17 cellular contexts compared by ENCODE assay signal in the genomic region with DNA sequence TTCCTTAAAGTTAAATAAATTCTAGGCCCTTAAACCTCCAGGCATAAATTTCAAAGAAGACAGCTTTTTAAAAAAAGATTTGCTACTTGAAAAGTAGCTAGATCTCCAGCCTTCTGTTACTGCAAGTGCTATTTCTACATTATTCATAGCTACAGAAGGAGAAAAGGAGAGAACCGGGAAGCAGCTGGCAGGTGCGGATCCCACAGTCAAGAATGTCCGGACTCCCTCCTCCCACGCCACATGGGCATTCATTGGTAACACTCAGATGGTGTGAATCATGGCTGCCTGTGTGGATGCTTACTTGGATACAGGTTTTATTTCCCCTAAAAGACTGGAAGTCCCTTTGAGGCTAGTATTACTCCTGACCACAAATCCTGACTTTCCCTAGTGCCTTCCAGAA. TPM values are rescaled to one million over a fixed set of nuclear protein-coding genes. Genes with fewer than 3 reads are reported as not detected.
A peak's percentile ranks its signal among the peaks of the same experiment; 100 is the strongest.
DNase-seq lines count a peak whose midpoint lies in the region; ATAC-seq, FAIRE-seq and TF ChIP-seq lines count a peak whose summit lies in the region.
"Had no signal": no experiment of that assay in that cellular context is flagged by ENCODE, and none has a peak within 500 bp of the region (broad histone marks: within the 10 kb centered on the region; RNA-seq: fewer than 3 reads in every experiment).

No MANE protein-coding gene starts in this region.

- no peak for TF ChIP-seq POLR2A in H1 (IDR thresholded peaks at IDR 0.05; ENCODE audit: control extremely low read depth in 1 of 2, low read depth in 2 of 2, low read length in 2 of 2)

- H3K4me3 ChIP-seq in OCI-LY7 (ENCODE audit: low read depth, low read length, poor library complexity, severe bottlenecking) (no peak overlapping the region), H1 (ENCODE audit: extremely low read depth in 1 of 4, insufficient read depth in 2 of 4, low read depth in 3 of 4, low read length in 4 of 4) (no peak overlapping the region), neutrophil (ENCODE audit: low read depth in 1 of 2, low read length in 1 of 2) (no peak overlapping the region)
- H3K4me3 ChIP-seq: coronary artery, GM12878 had no signal

- no peak for FAIRE-seq in H1 (lab: Jason Lieb, UNC)
- no peak for FAIRE-seq in urothelium cell line (lab: Jason Lieb, UNC)
- FAIRE-seq: GM12878 had no signal

- H3K4me2 ChIP-seq in OCI-LY7 (ENCODE audit: low read length) (no peak overlapping the region), H1 (ENCODE audit: insufficient read depth in 1 of 2, low read depth in 2 of 2, low read length in 2 of 2) (no peak overlapping the region)

- no peak overlapping the region for H2BK20ac ChIP-seq in H1 (ENCODE audit: low read length)

- H3K79me2 ChIP-seq in OCI-LY7 (ENCODE audit: insufficient read depth, low read depth, low read length) = peaks cover 4% of the 10 kb centered on the region; the same call in 1 of the 2 replicates
- H3K79me2 ChIP-seq in H1 (ENCODE audit: control insufficient read depth in 1 of 2, insufficient read depth in 2 of 2, low read length in 2 of 2) = no peaks in the 10 kb centered on the region

- peaks cover 79% of the 10 kb centered on the region for H3K36me3 Mint-ChIP-seq in nephron progenitor cell (ENCODE audit: low read depth)

- intact Hi-C loops in OCI-LY7 (cut with micrococcal nuclease; ENCODE audit: unreplicated experiment) = no loop called here

- H3K9me3 ChIP-seq in OCI-LY7 (ENCODE audit: low read length) = peaks cover 3% of the 10 kb centered on the region; the same call in 1 of the 2 replicates
- no peaks in the 10 kb centered on the region for H3K9me3 ChIP-seq in H1 (ENCODE audit: insufficient read depth in 2 of 2, low read depth in 1 of 2, low read length in 1 of 2)
- H3K9me3 ChIP-seq in neutrophil = no peaks in the 10 kb centered on the region

- H4K91ac ChIP-seq in H1 (replicated peaks; ENCODE audit: insufficient read length, low read length) = no peak overlapping the region

- WGBS in H1 (ENCODE audit: extremely low coverage in 1 of 2, insufficient coverage in 1 of 2, insufficient read length in 1 of 2, insufficient replicate concordance in 2 of 2, low coverage in 1 of 2, low lambda C conversion rate in 2 of 2, missing lambda C conversion rate in 1 of 2), 2 experiments = 82% methylated on average over 4 of the region's 4 CpGs; no CpG with 5 or more reads in 1 of the 2 experiments

- POLR2A ChIA-PET in OCI-LY7 (lab: Charles Lee) (no interaction called here), H1 (lab: Charles Lee; ENCODE audit: partially characterized antibody) (interaction anchor here (0.6 to 1.4 kb wide), 2 partner anchors 57 to 60 kb away, joined by 3 read pairs; no protein-coding TSS in a partner anchor)

- H3K4me1 Mint-ChIP-seq in nephron progenitor cell = no peaks in the 10 kb centered on the region

- no peak overlapping the region for H2BK15ac ChIP-seq in H1 (ENCODE audit: low read length)

- H3K18ac ChIP-seq in H1 (ENCODE audit: extremely low read depth, low read length) = no peak overlapping the region

- H3K27ac ChIP-seq in OCI-LY7 (ENCODE audit: low read depth, low read length, poor library complexity, severe bottlenecking) = peak overlapping the region; percentile 24
- no peak overlapping the region for H3K27ac ChIP-seq in H1 (ENCODE audit: low read depth, low read length)
- H3K27ac ChIP-seq in neutrophil = peak overlapping the region; percentile 50
- H3K27ac ChIP-seq: coronary artery had no signal

- TF ChIP-seq EP300 in H1 (IDR thresholded peaks at IDR 0.05; ENCODE audit: borderline replicate concordance in 1 of 2, low read depth in 2 of 2, low read length in 2 of 2) = no peak

- H3K36me3 ChIP-seq in OCI-LY7 (ENCODE audit: insufficient read depth, low read length) (peaks cover 53% of the 10 kb centered on the region), H1 (ENCODE audit: control insufficient read depth in 2 of 4, insufficient read depth in 4 of 4, low read length in 3 of 4) (peaks cover 10 to 33% (median 23%) of the 10 kb centered on the region in 4 experiments), neutrophil (peaks cover 71% of the 10 kb centered on the region)

- no peak overlapping the region for H3K23ac ChIP-seq in H1 (ENCODE audit: insufficient read length)

- TF ChIP-seq CTCF in OCI-LY7 (conservative IDR thresholded peaks at IDR 0.05; ENCODE audit: low read length) (0 out of 2 replicates have a peak, but pooled peaks have one; percentile 10), H1 (IDR thresholded peaks at IDR 0.05; ENCODE audit: control extremely low read depth in 1 of 3, insufficient read depth in 1 of 3, low read depth in 1 of 3, low read length in 3 of 3) (no peak), neutrophil (IDR thresholded peaks at IDR 0.05) (no peak), nephron progenitor cell (IDR thresholded peaks at IDR 0.05) (no peak)

- ATAC-seq in HG03460 (IDR thresholded peaks at IDR 0.05; ENCODE audit: unreplicated experiment) = no peak
- ATAC-seq: esophagus mucosa, T-cell had no signal

- TF ChIP-seq RAD21 in H1 (IDR thresholded peaks at IDR 0.05 in 1 of 2, conservative IDR thresholded peaks at IDR 0.05 in 1 of 2; ENCODE audit: low read depth in 2 of 2, low read length in 2 of 2) = no peak

- H4K20me1 ChIP-seq in OCI-LY7 (ENCODE audit: insufficient read depth, low read length) (no peaks in the 10 kb centered on the region), H1 (replicated peaks in 1 of 2; ENCODE audit: control insufficient read depth in 1 of 2, insufficient read depth in 2 of 2, low read length in 2 of 2) (peaks cover 0 to 2% of the 10 kb centered on the region in 2 experiments)

- H3K27me3 Mint-ChIP-seq in nephron progenitor cell (ENCODE audit: low read depth, poor library complexity) = no peaks in the 10 kb centered on the region
- H3K27me3 Mint-ChIP-seq: activated B cell treated with CpG ODN at 0.5 μM for 24 hours; activated naive CD8-positive, alpha-beta T cell; T-cell had no signal

- no peak overlapping the region for H3K27ac Mint-ChIP-seq in nephron progenitor cell
- H3K27ac Mint-ChIP-seq: activated B cell treated with CpG ODN at 0.5 μM for 24 hours; activated naive CD8-positive, alpha-beta T cell had no signal

- BruUV-seq in OCI-LY7 (replicated peaks; lab: Mats Ljungman, UMichigan) = no TSS peak

- no peak overlapping the region for H3K4me3 Mint-ChIP-seq in nephron progenitor cell
- H3K4me3 Mint-ChIP-seq: activated B cell treated with CpG ODN at 0.5 μM for 24 hours; activated naive CD8-positive, alpha-beta T cell; T-cell had no signal

- H2BK120ac ChIP-seq in H1 (replicated peaks; ENCODE audit: low read depth, low read length) = no peak overlapping the region

- H4K8ac ChIP-seq in H1 (ENCODE audit: extremely low read depth, insufficient read depth, low read length) = no peak overlapping the region

- no peak overlapping the region for H3K14ac ChIP-seq in H1 (ENCODE audit: insufficient read length)

- H2BK5ac ChIP-seq in H1 (ENCODE audit: low read depth, low read length) = no peak overlapping the region

- CTCF ChIA-PET in OCI-LY7 (lab: Charles Lee; ENCODE audit: unreplicated experiment) (interaction anchor here (1.4 kb wide), 1 partner anchor 13 kb away, joined by 4 read pairs; no protein-coding TSS in a partner anchor), H1 (lab: Charles Lee; ENCODE audit: partially characterized antibody) (interaction anchor here (0.6 to 3.5 kb wide), 15 partner anchors 8 to 165 kb away, joined by 3 to 22 read pairs (median 3); no protein-coding TSS in a partner anchor)

- H3K9me3 Mint-ChIP-seq in nephron progenitor cell = no peaks in the 10 kb centered on the region
- H3K9me3 Mint-ChIP-seq: activated B cell treated with CpG ODN at 0.5 μM for 24 hours, T-cell had no signal

- H3K4me1 ChIP-seq in OCI-LY7 (ENCODE audit: insufficient read depth, low read length, poor library complexity, severe bottlenecking) (peaks cover 50% of the 10 kb centered on the region), H1 (replicated peaks in 1 of 4; ENCODE audit: control insufficient read depth in 3 of 4, insufficient read depth in 4 of 4, low read length in 3 of 4) (no peaks in the 10 kb centered on the region), neutrophil (ENCODE audit: control insufficient read depth in 1 of 2, insufficient read depth in 1 of 2, low read depth in 1 of 2, low read length in 1 of 2) (peaks cover 28 to 34% of the 10 kb centered on the region in 2 experiments)

- H3K9me2 ChIP-seq in OCI-LY7 (ENCODE audit: insufficient read depth, low read length) = no peaks in the 10 kb centered on the region

- H4K5ac ChIP-seq in H1 (ENCODE audit: insufficient read length, low read depth, low read length) = no peak overlapping the region

- no peak overlapping the region for H3K56ac ChIP-seq in H1 (replicated peaks; ENCODE audit: insufficient read length, low read depth, low read length)

- no peak overlapping the region for H3K9ac ChIP-seq in H1 (replicated peaks in 1 of 4; ENCODE audit: extremely low read depth in 1 of 4, low read depth in 3 of 4, low read length in 3 of 4)

- peak; percentile 13 for DNase-seq in CD1c-positive myeloid dendritic cell (ENCODE audit: extremely low spot score)
- no peak for DNase-seq in OCI-LY7 (ENCODE audit: low spot score)
- DNase-seq in H1 (ENCODE audit: low read depth in 1 of 2, low spot score in 2 of 2) = no peak
- no peak for DNase-seq in nephron progenitor cell
- DNase-seq in urothelium cell line (ENCODE audit: low spot score) = no peak
- DNase-seq in stimulated activated CD4-positive, alpha-beta T cell treated with anti-CD3 and anti-CD28 coated beads, Interleukin-12 subunit alpha, Interleukin-12 subunit beta, amount 100 ng/mL, for 4 hours = no peak
- DNase-seq: activated B cell treated with CpG ODN at 0.5 μM for 24 hours; activated CD8-positive, alpha-beta memory T cell treated with anti-CD3 and anti-CD28 coated beads, Interleukin-2, amount 50 U/mL, for 4 hours; EL; NCI-H2029; T-cell had no signal

- no peak overlapping the region for H2BK12ac ChIP-seq in H1 (ENCODE audit: low read depth, low read length)

- peaks cover 5% of the 10 kb centered on the region; the same call in 1 of the 2 replicates for H3K79me1 ChIP-seq in H1 (ENCODE audit: low read depth, low read length)

- no peak overlapping the region for H2AK5ac ChIP-seq in H1 (ENCODE audit: low read depth, low read length)

- H3K27me3 ChIP-seq in H1 (replicated peaks in 1 of 4; ENCODE audit: control insufficient read depth in 3 of 4, extremely low read depth in 1 of 4, insufficient read depth in 3 of 4, low read length in 3 of 4) (no peaks in the 10 kb centered on the region), neutrophil (no peaks in the 10 kb centered on the region)

- H3K23me2 ChIP-seq in H1 (ENCODE audit: low read depth, low read length) = no peaks in the 10 kb centered on the region

- H2AFZ ChIP-seq in OCI-LY7 (ENCODE audit: low read length) = no peak overlapping the region
- no peak overlapping the region for H2AFZ ChIP-seq in H1 (ENCODE audit: low read length)

- H3K4ac ChIP-seq in H1 (replicated peaks; ENCODE audit: insufficient read length, low read depth, low read length) = no peak overlapping the region

RNA-seq across cellular contexts. Expression of gene YPEL1, which starts 39.5 kb away (rescaled TPM):
- 15.1 and 18.8 TPM in 2 replicates for total RNA-seq in OCI-LY7 (2014; rRNA removed; shearing (Covaris generic))
- total RNA-seq in OCI-LY7 (2022) = 18.2 and 24.8 TPM in 2 replicates
- 6.7 and 7.6 TPM in 2 replicates for total RNA-seq in H1 (2021; fragmentation: NEBNext Ultra II Directional; extraction: Animal tissue kit (Norgen Biotek cat#: 25700))
- polyA plus RNA-seq in H1 (2011; rRNA removed) = 5.9 and 6.0 TPM in 2 replicates
- polyA plus RNA-seq in H1 (2011; cell fraction: cytosol; rRNA removed) = 8.0 TPM
- 12.7 TPM for polyA plus RNA-seq in H1 (2011; cell fraction: nucleus; rRNA removed)
- polyA plus RNA-seq in H1 (2012, experiment 1 of 2) = 5.0 to 11.0 TPM (median 6.6 TPM) in 4 replicates
- 3.4 TPM for polyA plus RNA-seq in H1 (2012, experiment 2 of 2)
- polyA plus RNA-seq in H1 (2013, experiment 1 of 2) = 5.9 TPM
- 5.0 TPM for polyA plus RNA-seq in H1 (2013, experiment 2 of 2)
- polyA minus RNA-seq in H1 (2011; rRNA and poly(A)+ RNA removed) = 12.7 and 20.1 TPM in 2 replicates
- polyA minus RNA-seq in H1 (2011; cell fraction: cytosol; rRNA and poly(A)+ RNA removed) = 5.3 TPM
- polyA minus RNA-seq in H1 (2011; cell fraction: nucleus; rRNA and poly(A)+ RNA removed) = 9.1 TPM
